In the genomic region with DNA sequence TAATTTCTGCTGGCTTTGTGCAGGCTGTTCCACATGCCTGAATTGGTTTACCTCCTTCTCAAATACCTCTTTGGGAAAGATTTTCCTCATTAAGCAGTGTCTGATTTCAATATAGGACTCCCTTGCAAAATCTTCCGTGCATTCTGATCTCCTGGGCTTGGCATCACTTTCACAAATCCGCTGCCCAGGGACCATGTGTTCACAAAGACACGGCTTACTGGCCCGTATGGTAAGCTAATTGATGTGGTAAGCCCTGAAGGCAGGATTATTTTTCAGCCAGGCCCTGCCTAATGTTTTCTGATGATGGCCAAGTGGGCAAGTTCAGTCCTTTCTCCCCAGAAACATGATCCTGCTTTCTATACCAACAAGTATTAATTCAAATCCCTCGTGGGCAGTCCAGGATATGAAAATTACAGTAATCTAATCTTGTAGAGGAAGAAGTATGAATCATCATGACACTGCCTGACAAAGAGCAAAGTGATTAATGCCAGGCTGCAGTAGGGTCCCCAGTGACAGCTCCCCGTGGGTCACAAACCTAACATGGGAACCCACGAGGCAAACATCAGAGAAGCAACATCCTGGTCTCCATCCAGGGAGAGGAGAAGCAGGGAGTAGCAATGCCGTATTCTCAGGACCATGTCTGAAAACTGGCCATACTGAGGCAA, we compare ENCODE assay signal across 7 cellular contexts. TPM values are rescaled to one million over a fixed set of nuclear protein-coding genes. Genes with fewer than 3 reads are reported as not detected.
DNase-seq lines count a peak whose midpoint lies in the region; ATAC-seq, FAIRE-seq and TF ChIP-seq lines count a peak whose summit lies in the region.

No MANE protein-coding gene starts in this region.

- no peaks in the 10 kb centered on the region for H3F3A ChIP-seq in PC-3 (ENCODE audit: low read length, unreplicated experiment)

- CTCF ChIA-PET in HEK293T (lab: Yijun Ruan, JAX), result interaction anchor here (1.0 kb wide), 1 partner anchor 90 kb away, joined by 4 read pairs; no protein-coding TSS in a partner anchor
- CTCF ChIA-PET in PC-3 (lab: Charles Lee), result no interaction called here
- CTCF ChIA-PET in endothelial cell of umbilical vein (lab: Charles Lee), result interaction anchor here (1.2 to 1.5 kb wide), 4 partner anchors 9 to 133 kb away, joined by 3 to 5 read pairs (median 4); partner anchors contain the start of gene SVIL

- H3K9me2 ChIP-seq in PC-3 (replicated peaks; ENCODE audit: low read length), result no peaks in the 10 kb centered on the region

- H3K9me1 ChIP-seq in endothelial cell of umbilical vein (replicated peaks; ENCODE audit: control insufficient read depth, extremely low read depth, insufficient read depth, low read length), result no peaks in the 10 kb centered on the region

- H3K27me3 ChIP-seq in PC-3 (ENCODE audit: low read length) (no peaks in the 10 kb centered on the region), endothelial cell of umbilical vein (ENCODE audit: control insufficient read depth in 2 of 2, insufficient read depth in 2 of 2, low read length in 2 of 2) (no peaks in the 10 kb centered on the region)

- H4K20me1 ChIP-seq in PC-3 (ENCODE audit: low read length) (no peaks in the 10 kb centered on the region), endothelial cell of umbilical vein (replicated peaks; ENCODE audit: control insufficient read depth, extremely low read depth, insufficient read depth, low read length) (no peaks in the 10 kb centered on the region)

- peak overlapping the region; percentile 60 for H3K27ac ChIP-seq in PC-3 (ENCODE audit: low read length)
- H3K27ac ChIP-seq in endothelial cell of umbilical vein (ENCODE audit: insufficient read depth, low read depth, low read length), result peak overlapping the region; percentile 16

- POLR2A ChIA-PET in HEK293T (lab: Yijun Ruan, JAX), result no interaction called here
- POLR2A ChIA-PET in PC-3 (lab: Charles Lee; ENCODE audit: unreplicated experiment), result no interaction called here
- POLR2A ChIA-PET in endothelial cell of umbilical vein (lab: Charles Lee), result no interaction called here

- H3K36me3 ChIP-seq in PC-3 (ENCODE audit: low read depth, low read length) (no peaks in the 10 kb centered on the region), endothelial cell of umbilical vein (ENCODE audit: control insufficient read depth in 2 of 2, extremely low read depth in 1 of 2, insufficient read depth in 2 of 2, low read length in 2 of 2) (peaks cover 0 to 8% of the 10 kb centered on the region in 2 experiments)

- peak; percentile 65 for ATAC-seq in PC-3
- ATAC-seq in sciatic nerve, result peak; percentile 8
- no peak for ATAC-seq in GM19455 (IDR thresholded peaks at IDR 0.05; ENCODE audit: unreplicated experiment)

- H3K79me2 ChIP-seq in PC-3 (ENCODE audit: low read length) (peaks cover 36% of the 10 kb centered on the region), endothelial cell of umbilical vein (ENCODE audit: control insufficient read depth, insufficient read depth, low read length) (peaks cover 2% of the 10 kb centered on the region)

- no peak for TF ChIP-seq POLR2A in endothelial cell of umbilical vein (IDR thresholded peaks at IDR 0.05; ENCODE audit: low read depth, low read length)

- no peak for DNase-seq in HEK293T (ENCODE audit: extremely low spot score)
- peak; percentile 57 for DNase-seq in PC-3
- peak; percentile 41 for DNase-seq in endothelial cell of umbilical vein (ENCODE audit: low read depth, low spot score)
- no peak for DNase-seq in sciatic nerve (ENCODE audit: low spot score)
- DNase-seq in NCI-H2196 (lab: John Stamatoyannopoulos, UW; ENCODE audit: unreplicated experiment), result no peak
- no peak for DNase-seq in posterior cingulate gyrus

- peaks cover 37% of the 10 kb centered on the region for H3K4me1 ChIP-seq in PC-3 (ENCODE audit: insufficient read depth, low read length)
- peaks cover 35% of the 10 kb centered on the region for H3K4me1 ChIP-seq in endothelial cell of umbilical vein (ENCODE audit: control insufficient read depth, extremely low read depth, insufficient read depth, low read length)

- intact Hi-C loops in PC-3 (cut with micrococcal nuclease), result no loop called here
- intact Hi-C loops in endothelial cell of umbilical vein (cut with micrococcal nuclease), result no loop called here
- intact Hi-C loops in sciatic nerve (cut with DNase I), result no loop called here
- intact Hi-C loops in posterior cingulate gyrus (cut with DNase I), result no loop called here

- H2AFZ ChIP-seq in PC-3 (ENCODE audit: low read length) (no peak overlapping the region), endothelial cell of umbilical vein (ENCODE audit: low read depth, low read length) (no peak overlapping the region)

- H3K9me3 ChIP-seq in PC-3 (ENCODE audit: low read length) (no peaks in the 10 kb centered on the region), endothelial cell of umbilical vein (replicated peaks; ENCODE audit: control insufficient read depth, insufficient read depth, low read length) (no peaks in the 10 kb centered on the region)

- peak; percentile 75 for FAIRE-seq in endothelial cell of umbilical vein (lab: Jason Lieb, UNC)

- 0 out of 2 replicates have a peak overlapping the region, but pooled peaks have one; percentile 9 for H3K9ac ChIP-seq in PC-3 (ENCODE audit: low read length)
- H3K9ac ChIP-seq in endothelial cell of umbilical vein (replicated peaks; ENCODE audit: extremely low read depth, insufficient read depth, low read length), result peak overlapping the region; percentile 4

- no peak for TF ChIP-seq CTCF in PC-3 (conservative IDR thresholded peaks at IDR 0.05; ENCODE audit: low read depth, low read length)
- no peak for TF ChIP-seq CTCF in endothelial cell of umbilical vein (IDR thresholded peaks at IDR 0.05; ENCODE audit: extremely low read depth in 1 of 2, insufficient read depth in 1 of 2, low read depth in 1 of 2, low read length in 2 of 2)

- peak overlapping the region; percentile 47 for H3K4me2 ChIP-seq in PC-3 (ENCODE audit: low read length)
- peak overlapping the region; percentile 37 for H3K4me2 ChIP-seq in endothelial cell of umbilical vein (ENCODE audit: insufficient read depth, low read length)

- BruUV-seq in PC-3 (replicated peaks; lab: Mats Ljungman, UMichigan) (no TSS peak), endothelial cell of umbilical vein (replicated peaks; lab: Mats Ljungman, UMichigan) (no TSS peak)

- no peak overlapping the region for H3K4me3 ChIP-seq in PC-3 (ENCODE audit: low read length)
- H3K4me3 ChIP-seq in endothelial cell of umbilical vein (replicated peaks in 1 of 3; ENCODE audit: insufficient read depth in 1 of 3, low read depth in 1 of 3, low read length in 3 of 3), result no peak overlapping the region

- dilution Hi-C loops in endothelial cell of umbilical vein (cut with MboI; ENCODE audit: extremely low pct_ligation_motif_present, low sequenced_read_pairs), result no loop called here

TF ChIP-seq in HEK293T, 16 proteins besides CTCF, POLR2A, EP300 and RAD21:
- TF ChIP-seq PKNOX1 (IDR thresholded peaks at IDR 0.05) (0 out of 2 replicates have a peak, but pooled peaks have one; percentile 8), FOXK2 (IDR thresholded peaks at IDR 0.05) (no peak)

TF ChIP-seq in endothelial cell of umbilical vein, 7 proteins besides CTCF, POLR2A, EP300 and RAD21:
- TF ChIP-seq POLR2AphosphoS5 (IDR thresholded peaks at IDR 0.05; ENCODE audit: insufficient read depth, low read depth, low read length) (peak; percentile 48), JUN (IDR thresholded peaks at IDR 0.05; ENCODE audit: borderline replicate concordance, insufficient read depth, insufficient read length, low read depth) (peak; percentile 47), GATA2 (IDR thresholded peaks at IDR 0.05; ENCODE audit: insufficient read depth, insufficient read length, low read depth, low read length) (peak; percentile 78), EZH2 (IDR thresholded peaks at IDR 0.05; ENCODE audit: borderline replicate concordance, low read depth, low read length, severe bottlenecking) (no peak), MAX (IDR thresholded peaks at IDR 0.05; ENCODE audit: insufficient read depth, insufficient read length) (no peak), FOS (IDR thresholded peaks at IDR 0.05; ENCODE audit: borderline replicate concordance, insufficient read depth, low read length) (peak; percentile 84)

RNA-seq across cellular contexts. Expression of gene SVIL, which starts 11.6 kb away (rescaled TPM):
- 19.2 and 27.2 TPM in 2 replicates for total RNA-seq in PC-3 (2014; rRNA removed)
- 70.7 and 85.1 TPM in 2 replicates for total RNA-seq in endothelial cell of umbilical vein
- polyA plus RNA-seq in endothelial cell of umbilical vein, result 11.5 and 22.6 TPM in 2 replicates
- 17.7 and 19.2 TPM in 2 replicates for polyA plus RNA-seq in endothelial cell of umbilical vein (2011; cell fraction: cytosol; rRNA removed)
- polyA plus RNA-seq in endothelial cell of umbilical vein (2011; cell fraction: nucleus; rRNA removed), result 87.3 and 95.1 TPM in 2 replicates
- polyA plus RNA-seq in endothelial cell of umbilical vein (2012), result 62.1 and 77.9 TPM in 2 replicates
- 63.0 and 95.0 TPM in 2 replicates for polyA minus RNA-seq in endothelial cell of umbilical vein
- 9.1 TPM for polyA minus RNA-seq in endothelial cell of umbilical vein (2011; cell fraction: cytosol; rRNA and poly(A)+ RNA removed)
- polyA minus RNA-seq in endothelial cell of umbilical vein (2011; cell fraction: nucleus; rRNA and poly(A)+ RNA removed), result 106 and 130 TPM in 2 replicates
- 34.5 TPM for total RNA-seq in sciatic nerve

Comparison
In these comparisons a context has a peak if more than half of its experiments do, and no peak if none do; other contexts are left out.
1. DNase-seq: peak in PC-3 (single experiment) and endothelial cell of umbilical vein (single experiment); none in HEK293T (single experiment), sciatic nerve (single experiment), NCI-H2196 (single experiment) and posterior cingulate gyrus (0 of 10).